ENCODE assay signal across 7 cellular contexts in the genomic region with DNA sequence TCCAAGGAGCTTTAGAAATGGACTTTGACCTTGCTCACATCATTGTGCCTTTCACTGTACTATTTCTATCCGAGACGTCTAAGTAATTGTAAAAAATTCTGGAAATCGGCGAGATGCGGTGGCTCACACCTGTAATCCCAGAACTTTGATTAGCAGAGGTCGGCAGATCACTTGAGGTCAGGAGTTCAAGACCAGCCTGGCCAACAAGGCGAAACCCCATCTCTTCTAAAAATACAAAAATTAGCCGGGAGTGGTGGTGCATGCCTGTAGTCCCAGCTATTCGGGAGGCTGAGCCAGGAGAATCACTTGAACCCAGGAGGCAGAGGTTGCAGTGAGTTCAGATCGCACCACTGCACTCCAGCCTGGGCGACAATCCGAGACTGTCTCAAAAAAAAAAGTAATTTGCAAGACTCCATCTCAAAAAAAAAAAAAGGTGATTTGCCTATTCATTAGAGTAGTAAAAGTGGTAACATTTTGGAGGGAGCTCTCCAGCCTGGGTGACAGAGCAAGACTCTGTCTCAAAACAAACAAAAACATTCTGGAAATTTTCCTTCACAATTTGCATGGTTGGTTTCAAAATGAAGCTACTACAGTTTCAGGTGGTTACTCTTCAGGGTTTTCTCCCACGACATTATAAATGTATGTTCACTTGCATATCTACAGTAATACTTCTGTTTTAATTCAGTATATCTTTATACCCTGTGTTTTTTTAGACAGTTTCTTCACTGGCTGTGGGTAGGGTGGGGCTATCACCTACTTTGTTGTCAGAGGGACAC. TPM values are rescaled to one million over a fixed set of nuclear protein-coding genes. Genes with fewer than 3 reads are reported as not detected.
A peak's percentile ranks its signal among the peaks of the same experiment; 100 is the strongest.
DNase-seq lines count a peak whose midpoint lies in the region; ATAC-seq lines count a peak whose summit lies in the region.
"Not testable (repeated sequence)": the region's sequence is repeated elsewhere in the genome, so short reads cannot be mapped to it uniquely, and the experiment has no call there.

No MANE protein-coding gene starts in this region.

- H3K27ac Mint-ChIP-seq in activated naive CD4-positive, alpha-beta T cell treated with anti-CD3 and anti-CD28 coated beads, Interleukin-2, amount 50 U/mL, for 72 hours, result not testable (repeated sequence)

- not testable (repeated sequence) for H3K4me3 ChIP-seq in Karpas-422 (ENCODE audit: low read length)

- H3K4me2 ChIP-seq in Karpas-422 (ENCODE audit: low read depth, low read length, poor library complexity, severe bottlenecking), result peak overlapping the region; percentile 41

- H3K4me1 ChIP-seq in Karpas-422 (ENCODE audit: low read length), result peaks cover 32% of the 10 kb centered on the region

- not testable (repeated sequence) for DNase-seq in Karpas-422
- peak in 1 of 2 donors; percentile 19 for DNase-seq in activated naive CD4-positive, alpha-beta T cell treated with anti-CD3 and anti-CD28 coated beads, Interleukin-2, amount 50 U/mL, for 72 hours (ENCODE audit: low spot score in 2 of 2)

- not testable (repeated sequence) for H3K9me2 ChIP-seq in Karpas-422 (replicated peaks; ENCODE audit: insufficient read depth, low read length)

- not testable (repeated sequence) for H3K27me3 ChIP-seq in Karpas-422 (ENCODE audit: low read length)

- not testable (repeated sequence) for H3K36me3 Mint-ChIP-seq in activated naive CD4-positive, alpha-beta T cell treated with anti-CD3 and anti-CD28 coated beads, Interleukin-2, amount 50 U/mL, for 72 hours

- H2AFZ ChIP-seq in Karpas-422 (ENCODE audit: low read length), result not testable (repeated sequence)

- not testable (repeated sequence) for H4K20me1 ChIP-seq in Karpas-422 (ENCODE audit: insufficient read depth, low read depth, low read length)

- H3K9me3 Mint-ChIP-seq in activated naive CD4-positive, alpha-beta T cell treated with anti-CD3 and anti-CD28 coated beads, Interleukin-2, amount 50 U/mL, for 72 hours, result not testable (repeated sequence)

- H3K79me2 ChIP-seq in Karpas-422 (ENCODE audit: low read length), result not testable (repeated sequence)

- not testable (repeated sequence) for H3K36me3 ChIP-seq in Karpas-422 (ENCODE audit: insufficient read depth, low read length)

- peak overlapping the region; percentile 50 for H3K27ac ChIP-seq in Karpas-422 (ENCODE audit: low read length)

- not testable (repeated sequence) for H3K9ac ChIP-seq in Karpas-422 (ENCODE audit: low read length)

- ATAC-seq in GM18508 (IDR thresholded peaks at IDR 0.05; ENCODE audit: insufficient read depth, unreplicated experiment) (peak; percentile 82), GM19328 (IDR thresholded peaks at IDR 0.05; ENCODE audit: unreplicated experiment) (peak; percentile 85), GM21528 (IDR thresholded peaks at IDR 0.05; ENCODE audit: low FRiP score, unreplicated experiment) (peak; percentile 86), HG02870 (IDR thresholded peaks at IDR 0.05; ENCODE audit: unreplicated experiment) (peak; percentile 86), HG03175 (IDR thresholded peaks at IDR 0.05; ENCODE audit: unreplicated experiment) (peak; percentile 82)
- ATAC-seq in activated naive CD4-positive, alpha-beta T cell treated with anti-CD3 and anti-CD28 coated beads, Interleukin-2, amount 50 U/mL, for 72 hours, result peak; percentile 73 to 90

- not testable (repeated sequence) for H3K9me3 ChIP-seq in Karpas-422 (ENCODE audit: low read length)

RNA-seq across cellular contexts. Expression of a gene that starts 15.3 kb away (rescaled TPM):
- total RNA-seq in Karpas-422 (2014; rRNA removed; shearing (Covaris generic); ENCODE audit: low replicate concordance), result 4.6 and 8.1 TPM in 2 replicates
- total RNA-seq in activated naive CD4-positive, alpha-beta T cell treated with anti-CD3 and anti-CD28 coated beads, Interleukin-2, amount 50 U/mL, for 72 hours, result 1 to 10 TPM; 4.3 to 5.1 TPM

RNA-seq across cellular contexts. Expression of a gene that starts 42.5 kb away (rescaled TPM):
- 13.0 and 18.4 TPM in 2 replicates for total RNA-seq in Karpas-422 (2014; rRNA removed; shearing (Covaris generic); ENCODE audit: low replicate concordance)
- total RNA-seq in activated naive CD4-positive, alpha-beta T cell treated with anti-CD3 and anti-CD28 coated beads, Interleukin-2, amount 50 U/mL, for 72 hours, result 10 to 100 TPM; 13.2 to 20.6 TPM
